8 cellular contexts compared by ENCODE assay signal in genomic region chr1:34865981-34866761, GRCh38. TPM values are rescaled to one million over a fixed set of nuclear protein-coding genes. Genes with fewer than 3 reads are reported as not detected.
DNase-seq lines count a peak whose midpoint lies in the region; ATAC-seq and TF ChIP-seq lines count a peak whose summit lies in the region.

No MANE protein-coding gene starts in this region.

- peaks cover 12% of the 10 kb centered on the region for H3K27me3 Mint-ChIP-seq in activated T-helper 1 cell treated with anti-CD3 and anti-CD28 coated beads, Interleukin-12 subunit alpha, Interleukin-12 subunit beta, Interleukin-2, Interleukin-4 antibody, amounts not matched to agents 30 ng/mL and 10 ng/mL and 1 ng/mL, durations not matched to agents 14 hours and 24 hours and 36 hours (ENCODE audit: insufficient read depth)
- H3K27me3 Mint-ChIP-seq in naive thymus-derived CD8-positive, alpha-beta T cell, result peaks cover 0 to 1% (median 0%) of the 10 kb centered on the region in 5 donors
- H3K27me3 Mint-ChIP-seq in stimulated activated memory B cell treated with anti-CD40 and anti-IgM and Interleukin-4, amounts not matched to agents 10 μg/mL and 1 μg/mL and 100 μg/mL, for 72 hours, result no peaks in the 10 kb centered on the region

- no peaks in the 10 kb centered on the region for H4K20me1 ChIP-seq in PC-9 (ENCODE audit: insufficient read depth)
- H4K20me1 ChIP-seq in fibroblast of lung (ENCODE audit: control insufficient read depth, extremely low read depth, insufficient read depth, low read length), result no peaks in the 10 kb centered on the region

- no peaks in the 10 kb centered on the region for H3K4me1 ChIP-seq in PC-9 (replicated peaks; ENCODE audit: insufficient read depth)
- peaks cover 2% of the 10 kb centered on the region for H3K4me1 ChIP-seq in fibroblast of lung (ENCODE audit: control insufficient read depth, extremely low read depth, insufficient read depth, low read length)

- H3K9me3 Mint-ChIP-seq in activated T-helper 1 cell treated with anti-CD3 and anti-CD28 coated beads, Interleukin-12 subunit alpha, Interleukin-12 subunit beta, Interleukin-2, Interleukin-4 antibody, amounts not matched to agents 30 ng/mL and 10 ng/mL and 1 ng/mL, durations not matched to agents 14 hours and 24 hours and 36 hours, result no peaks in the 10 kb centered on the region
- no peaks in the 10 kb centered on the region for H3K9me3 Mint-ChIP-seq in naive thymus-derived CD8-positive, alpha-beta T cell
- no peaks in the 10 kb centered on the region for H3K9me3 Mint-ChIP-seq in stimulated activated memory B cell treated with anti-CD40 and anti-IgM and Interleukin-4, amounts not matched to agents 10 μg/mL and 1 μg/mL and 100 μg/mL, for 72 hours

- ATAC-seq in GM18502 (IDR thresholded peaks at IDR 0.05; ENCODE audit: poor library complexity, unreplicated experiment) (peak; percentile 77), HG03378 (IDR thresholded peaks at IDR 0.05; ENCODE audit: unreplicated experiment) (peak; percentile 50)
- ATAC-seq in naive thymus-derived CD8-positive, alpha-beta T cell, result peak; percentile 82 to 83
- peak; percentile 81 for ATAC-seq in stimulated activated memory B cell treated with anti-CD40 and anti-IgM and Interleukin-4, amounts not matched to agents 10 μg/mL and 1 μg/mL and 100 μg/mL, for 72 hours

- POLR2A ChIA-PET in PC-9 (lab: Charles Lee; ENCODE audit: unreplicated experiment), result interaction anchor here (0.6 to 0.8 kb wide), 2 partner anchors 111 to 206 kb away, joined by 3 to 5 read pairs; partner anchors contain the start of gene GJB5
- POLR2A ChIA-PET in naive thymus-derived CD8-positive, alpha-beta T cell (lab: Charles Lee), result interaction anchor here (1.1 to 2.5 kb wide), 7 partner anchors 8 to 165 kb away, joined by 3 to 12 read pairs (median 4); partner anchors contain the start of genes TMEM35B and ZMYM6

- H3K9ac ChIP-seq in fibroblast of lung (ENCODE audit: insufficient read depth, low read length), result peak overlapping the region; percentile 52

- H3K27ac ChIP-seq in PC-9, result no peak overlapping the region
- H3K27ac ChIP-seq in fibroblast of lung (ENCODE audit: insufficient read depth, low read length), result no peak overlapping the region

- H3K4me1 Mint-ChIP-seq in activated T-helper 1 cell treated with anti-CD3 and anti-CD28 coated beads, Interleukin-12 subunit alpha, Interleukin-12 subunit beta, Interleukin-2, Interleukin-4 antibody, amounts not matched to agents 30 ng/mL and 10 ng/mL and 1 ng/mL, durations not matched to agents 14 hours and 24 hours and 36 hours (ENCODE audit: low read depth), result peaks cover 36% of the 10 kb centered on the region
- peaks cover 26 to 62% (median 49%) of the 10 kb centered on the region in 4 donors for H3K4me1 Mint-ChIP-seq in naive thymus-derived CD8-positive, alpha-beta T cell
- peaks cover 24% of the 10 kb centered on the region for H3K4me1 Mint-ChIP-seq in stimulated activated memory B cell treated with anti-CD40 and anti-IgM and Interleukin-4, amounts not matched to agents 10 μg/mL and 1 μg/mL and 100 μg/mL, for 72 hours

- H3K79me2 ChIP-seq in PC-9 (ENCODE audit: low read depth), result no peaks in the 10 kb centered on the region
- no peaks in the 10 kb centered on the region for H3K79me2 ChIP-seq in fibroblast of lung (ENCODE audit: control insufficient read depth, insufficient read depth, low read length)

- intact Hi-C loops in PC-9 (cut with micrococcal nuclease; ENCODE audit: unreplicated experiment), result loop anchor here (5.0 kb wide), 1 partner anchor 79 kb away; no protein-coding TSS in a partner anchor
- intact Hi-C loops in activated T-helper 1 cell treated with anti-CD3 and anti-CD28 coated beads, Interleukin-12 subunit alpha, Interleukin-12 subunit beta, Interleukin-2, Interleukin-4 antibody, amounts not matched to agents 30 ng/mL and 10 ng/mL and 1 ng/mL, durations not matched to agents 14 hours and 24 hours and 36 hours (cut with micrococcal nuclease), result loop anchor here (1.0 kb wide), 3 partner anchors 14 to 213 kb away; partner anchors contain the start of gene ZMYM1

- no peaks in the 10 kb centered on the region for H3F3A ChIP-seq in PC-9 (ENCODE audit: insufficient read depth, low read depth)

- CTCF ChIA-PET in PC-9 (lab: Charles Lee), result interaction anchor here (0.6 kb wide), 1 partner anchor 1011 kb away, joined by 3 read pairs; no protein-coding TSS in a partner anchor

- H3K4me3 Mint-ChIP-seq in activated T-helper 1 cell treated with anti-CD3 and anti-CD28 coated beads, Interleukin-12 subunit alpha, Interleukin-12 subunit beta, Interleukin-2, Interleukin-4 antibody, amounts not matched to agents 30 ng/mL and 10 ng/mL and 1 ng/mL, durations not matched to agents 14 hours and 24 hours and 36 hours, result peak overlapping the region; percentile 80
- H3K4me3 Mint-ChIP-seq in naive thymus-derived CD8-positive, alpha-beta T cell, result peak overlapping the region; percentile 80 to 93 (median 86)
- H3K4me3 Mint-ChIP-seq in stimulated activated memory B cell treated with anti-CD40 and anti-IgM and Interleukin-4, amounts not matched to agents 10 μg/mL and 1 μg/mL and 100 μg/mL, for 72 hours, result peak overlapping the region; percentile 85

- H3K9me3 ChIP-seq in PC-9 (ENCODE audit: insufficient read depth, low read depth) (no peaks in the 10 kb centered on the region), fibroblast of lung (ENCODE audit: control insufficient read depth, insufficient read depth, low read depth, low read length) (no peaks in the 10 kb centered on the region)

- no TSS peak for BruUV-seq in PC-9 (replicated peaks; lab: Mats Ljungman, UMichigan)

- H2AFZ ChIP-seq in PC-9 (peak overlapping the region; percentile 87), fibroblast of lung (ENCODE audit: low read length) (peak overlapping the region; percentile 86)

- peaks cover 33% of the 10 kb centered on the region for H3K27me3 ChIP-seq in PC-9 (ENCODE audit: insufficient read depth, low read depth)
- peaks cover 6% of the 10 kb centered on the region for H3K27me3 ChIP-seq in fibroblast of lung (ENCODE audit: control insufficient read depth, insufficient read depth, low read length)

- H3K9me2 ChIP-seq in PC-9 (ENCODE audit: insufficient read depth), result no peaks in the 10 kb centered on the region

- peaks cover 2% of the 10 kb centered on the region for H3K36me3 Mint-ChIP-seq in activated T-helper 1 cell treated with anti-CD3 and anti-CD28 coated beads, Interleukin-12 subunit alpha, Interleukin-12 subunit beta, Interleukin-2, Interleukin-4 antibody, amounts not matched to agents 30 ng/mL and 10 ng/mL and 1 ng/mL, durations not matched to agents 14 hours and 24 hours and 36 hours (ENCODE audit: low read depth)
- no peaks in the 10 kb centered on the region for H3K36me3 Mint-ChIP-seq in naive thymus-derived CD8-positive, alpha-beta T cell
- H3K36me3 Mint-ChIP-seq in stimulated activated memory B cell treated with anti-CD40 and anti-IgM and Interleukin-4, amounts not matched to agents 10 μg/mL and 1 μg/mL and 100 μg/mL, for 72 hours, result no peaks in the 10 kb centered on the region

- no peaks in the 10 kb centered on the region for H3K36me3 ChIP-seq in PC-9 (ENCODE audit: low read depth)
- H3K36me3 ChIP-seq in fibroblast of lung (ENCODE audit: control insufficient read depth, insufficient read depth, low read length), result no peaks in the 10 kb centered on the region

- H3K4me3 ChIP-seq in PC-9 (peak overlapping the region; percentile 51; the same call in 1 of the 2 replicates), fibroblast of lung (replicated peaks in 1 of 4; ENCODE audit: control extremely low read depth in 1 of 4, insufficient read depth in 1 of 4, low read depth in 3 of 4, low read length in 4 of 4) (peak overlapping the region; percentile 61 to 75 (median 70))

- H3K4me2 ChIP-seq in PC-9 (peak overlapping the region; percentile 65), fibroblast of lung (ENCODE audit: extremely low read depth, insufficient read depth, low read length) (peak overlapping the region; percentile 79)

- peak overlapping the region; percentile 86 for H3K27ac Mint-ChIP-seq in activated T-helper 1 cell treated with anti-CD3 and anti-CD28 coated beads, Interleukin-12 subunit alpha, Interleukin-12 subunit beta, Interleukin-2, Interleukin-4 antibody, amounts not matched to agents 30 ng/mL and 10 ng/mL and 1 ng/mL, durations not matched to agents 14 hours and 24 hours and 36 hours
- H3K27ac Mint-ChIP-seq in naive thymus-derived CD8-positive, alpha-beta T cell, result peak overlapping the region; percentile 80 to 95 (median 92)
- H3K27ac Mint-ChIP-seq in stimulated activated memory B cell treated with anti-CD40 and anti-IgM and Interleukin-4, amounts not matched to agents 10 μg/mL and 1 μg/mL and 100 μg/mL, for 72 hours, result peak overlapping the region; percentile 90

- TF ChIP-seq CTCF in PC-9 (conservative IDR thresholded peaks at IDR 0.05) (peak; percentile 96), fibroblast of lung (conservative IDR thresholded peaks at IDR 0.05 in 1 of 2, IDR thresholded peaks at IDR 0.05 in 1 of 2; ENCODE audit: low read depth in 1 of 2, low read length in 2 of 2) (peak; percentile 84 to 92)

- DNase-seq in 8988T (peak; percentile 83), PC-9 (peak in 1 of 2 experiments; percentile 78), fibroblast of lung (ENCODE audit: low read depth in 2 of 2) (peak; percentile 43 to 73)
- peak; percentile 85 for DNase-seq in activated T-helper 1 cell treated with anti-CD3 and anti-CD28 coated beads, Interleukin-12 subunit alpha, Interleukin-12 subunit beta, Interleukin-2, Interleukin-4 antibody, amounts not matched to agents 30 ng/mL and 10 ng/mL and 1 ng/mL, durations not matched to agents 14 hours and 24 hours and 36 hours (ENCODE audit: low spot score)
- DNase-seq in naive thymus-derived CD8-positive, alpha-beta T cell, result peak; percentile 86 to 97 (median 92)

RNA-seq across cellular contexts. Expression of gene SMIM12, which starts 6.6 kb away (rescaled TPM):
- total RNA-seq in PC-9 (2021) (17.4 and 19.3 TPM in 2 replicates), fibroblast of lung (14.4 and 18.2 TPM in 2 replicates)
- 62.4 and 66.2 TPM in 2 replicates for total RNA-seq in activated T-helper 1 cell treated with anti-CD3 and anti-CD28 coated beads, Interleukin-12 subunit alpha, Interleukin-12 subunit beta, Interleukin-2, Interleukin-4 antibody, amounts not matched to agents 30 ng/mL and 10 ng/mL and 1 ng/mL, durations not matched to agents 14 hours and 24 hours and 36 hours
- 59.7 and 66.0 TPM in 2 replicates for polyA plus RNA-seq in fibroblast of lung
- 46.1 and 54.2 TPM in 2 replicates for polyA plus RNA-seq in fibroblast of lung (2012)
- 30.2 and 42.5 TPM in 2 replicates for polyA minus RNA-seq in fibroblast of lung (ENCODE audit: low replicate concordance)
- total RNA-seq in naive thymus-derived CD8-positive, alpha-beta T cell, result 10 to 100 TPM; 40.9 to 42.2 TPM
- polyA plus RNA-seq in naive thymus-derived CD8-positive, alpha-beta T cell, result 10 to 100 TPM; 59.1 to 77.3 (median 71.7) TPM
